In the genomic region with DNA sequence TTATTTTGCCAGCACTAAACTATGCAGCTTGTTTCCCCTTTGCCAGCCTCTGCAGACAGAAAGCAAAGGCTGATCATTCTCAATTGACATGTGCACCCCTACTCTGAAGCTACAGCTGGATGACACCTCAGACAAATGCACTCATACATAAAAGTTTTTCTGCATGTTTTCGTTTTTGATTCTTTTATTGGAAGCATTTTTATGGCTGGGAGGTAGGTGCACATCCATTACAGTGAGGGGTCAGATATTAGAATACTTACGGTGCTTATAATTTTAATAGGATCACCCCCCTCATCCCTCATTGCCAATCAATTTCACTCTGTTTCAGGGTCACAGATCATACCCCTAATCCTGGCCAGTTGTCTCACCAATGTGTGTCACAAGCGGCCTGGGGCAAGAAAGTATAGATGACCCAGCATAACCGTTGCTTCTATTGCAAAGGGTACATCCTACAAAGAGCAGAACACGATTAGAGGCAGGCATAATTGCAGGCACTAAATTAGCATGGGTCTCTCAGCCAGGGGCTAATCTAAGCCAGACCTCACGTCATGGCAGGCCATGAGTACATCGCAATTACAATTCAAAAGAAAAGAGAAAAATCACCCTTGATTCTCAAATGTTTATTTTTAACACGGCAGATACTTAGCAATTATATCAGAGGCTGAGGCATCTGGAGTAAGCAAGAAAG, we compare ENCODE assay signal across 12 cellular contexts.
DNase-seq lines count a peak whose midpoint lies in the region; ATAC-seq, FAIRE-seq and TF ChIP-seq lines count a peak whose summit lies in the region.
"Had no signal": no experiment of that assay in that cellular context is flagged by ENCODE, and none has a peak within 500 bp of the region (broad histone marks: within the 10 kb centered on the region; RNA-seq: fewer than 3 reads in every experiment).

No MANE protein-coding gene starts in this region.

- H3K4me3 ChIP-seq in A549 (peak overlapping the region; percentile 64; the same call in 2 of the 3 replicates), DOHH2 (ENCODE audit: low read length) (peak overlapping the region; percentile 83), PC-3 (ENCODE audit: low read length) (no peak overlapping the region), hepatocyte (no peak overlapping the region)

- 73% methylated on average over 8 of the region's 8 CpGs for WGBS in A549 (ENCODE audit: missing lambda C conversion rate)
- WGBS in hepatocyte (ENCODE audit: low lambda C conversion rate, missing lambda C conversion rate): 67% methylated on average over 8 of the region's 8 CpGs

- H3F3A ChIP-seq in DOHH2 (ENCODE audit: control insufficient read depth, insufficient read depth) (peaks cover 36% of the 10 kb centered on the region), PC-3 (ENCODE audit: low read length, unreplicated experiment) (no peaks in the 10 kb centered on the region)

- POLR2A ChIA-PET in A549 (lab: Yijun Ruan, JAX): interaction anchor here (0.6 to 1.2 kb wide), 2 partner anchors 561 to 622 kb away, joined by 3 to 4 read pairs; no protein-coding TSS in a partner anchor
- POLR2A ChIA-PET in PC-3 (lab: Charles Lee; ENCODE audit: unreplicated experiment): no interaction called here
- POLR2A ChIA-PET in activated CD8-positive, alpha-beta T cell treated with anti-CD3 and anti-CD28 coated beads for 36 hours (lab: Charles Lee): no interaction called here

- TF ChIP-seq POLR2A in A549 (IDR thresholded peaks at IDR 0.05; ENCODE audit: low read length): no peak

- peak overlapping the region in 1 of 2 experiments; percentile 88; a peak in 4 of 6 replicates for H3K27ac ChIP-seq in A549
- H3K27ac ChIP-seq in DOHH2 (ENCODE audit: low read depth, low read length): peak overlapping the region; percentile 95
- no peak overlapping the region for H3K27ac ChIP-seq in PC-3 (ENCODE audit: low read length)
- H3K27ac ChIP-seq in hepatocyte: peak overlapping the region; percentile 46
- H3K27ac ChIP-seq: SK-N-MC had no signal

- peak overlapping the region; percentile 73; the same call in 1 of the 2 replicates for H2AFZ ChIP-seq in PC-3 (ENCODE audit: low read length)
- H2AFZ ChIP-seq in hepatocyte: peak overlapping the region; percentile 96

- H3K4me3 Mint-ChIP-seq in activated CD8-positive, alpha-beta T cell treated with anti-CD3 and anti-CD28 coated beads for 36 hours: no peak overlapping the region

- H4K20me1 ChIP-seq in DOHH2 (ENCODE audit: control insufficient read depth, insufficient read depth, low read depth, low read length) (no peaks in the 10 kb centered on the region), PC-3 (ENCODE audit: low read length) (no peaks in the 10 kb centered on the region), hepatocyte (ENCODE audit: insufficient read depth, poor library complexity, severe bottlenecking) (no peaks in the 10 kb centered on the region)

- H3K36me3 ChIP-seq in DOHH2 (ENCODE audit: control insufficient read depth, low read length): no peaks in the 10 kb centered on the region
- no peaks in the 10 kb centered on the region for H3K36me3 ChIP-seq in PC-3 (ENCODE audit: low read depth, low read length)
- no peaks in the 10 kb centered on the region for H3K36me3 ChIP-seq in hepatocyte (replicated peaks; ENCODE audit: insufficient read depth, low read depth)
- H3K36me3 ChIP-seq: MG63 had no signal

- peak overlapping the region; percentile 96 for H3K4me2 ChIP-seq in A549
- peak overlapping the region; percentile 84 for H3K4me2 ChIP-seq in DOHH2 (ENCODE audit: low read length)
- no peak overlapping the region for H3K4me2 ChIP-seq in PC-3 (ENCODE audit: low read length)
- peak overlapping the region; percentile 84 for H3K4me2 ChIP-seq in hepatocyte

- CTCF ChIA-PET in A549 (lab: Yijun Ruan, JAX) (interaction anchor here (0.6 to 3.1 kb wide), 12 partner anchors 8 to 558 kb away, joined by 3 to 10 read pairs (median 4); no protein-coding TSS in a partner anchor), PC-3 (lab: Charles Lee) (no interaction called here)
- CTCF ChIA-PET in activated CD8-positive, alpha-beta T cell treated with anti-CD3 and anti-CD28 coated beads for 36 hours (lab: Charles Lee): interaction anchor here (0.8 kb wide), 1 partner anchor 12 kb away, joined by 3 read pairs; no protein-coding TSS in a partner anchor

- no peaks in the 10 kb centered on the region for H3K9me3 Mint-ChIP-seq in activated CD8-positive, alpha-beta T cell treated with anti-CD3 and anti-CD28 coated beads for 36 hours

- no peak for TF ChIP-seq RAD21 in A549 (conservative IDR thresholded peaks at IDR 0.05 in 1 of 2, IDR thresholded peaks at IDR 0.05 in 1 of 2)

- TF ChIP-seq EP300 in A549 (IDR thresholded peaks at IDR 0.05): no peak

- H3K27ac Mint-ChIP-seq in activated CD8-positive, alpha-beta T cell treated with anti-CD3 and anti-CD28 coated beads for 36 hours: no peak overlapping the region

- H3K9me3 ChIP-seq in A549 (no peaks in the 10 kb centered on the region), DOHH2 (ENCODE audit: control insufficient read depth, insufficient read depth, low read length) (no peaks in the 10 kb centered on the region), PC-3 (ENCODE audit: low read length) (no peaks in the 10 kb centered on the region), hepatocyte (ENCODE audit: low read depth) (no peaks in the 10 kb centered on the region)
- H3K9me3 ChIP-seq: MG63 had no signal

- no peak overlapping the region for H3K9ac ChIP-seq in PC-3 (ENCODE audit: low read length)

- H3K9me2 ChIP-seq in DOHH2 (replicated peaks; ENCODE audit: control insufficient read depth, low read length): no peaks in the 10 kb centered on the region
- no peaks in the 10 kb centered on the region for H3K9me2 ChIP-seq in PC-3 (replicated peaks; ENCODE audit: low read length)
- H3K9me2 ChIP-seq in hepatocyte (replicated peaks; ENCODE audit: insufficient read depth): no peaks in the 10 kb centered on the region

- H3K79me2 ChIP-seq in DOHH2 (ENCODE audit: control insufficient read depth, low read length) (peaks cover 28% of the 10 kb centered on the region), PC-3 (ENCODE audit: low read length) (no peaks in the 10 kb centered on the region), hepatocyte (no peaks in the 10 kb centered on the region)

- H3K36me3 Mint-ChIP-seq in activated CD8-positive, alpha-beta T cell treated with anti-CD3 and anti-CD28 coated beads for 36 hours (ENCODE audit: low read depth): no peaks in the 10 kb centered on the region

- TF ChIP-seq CTCF in A549 (IDR thresholded peaks at IDR 0.05) (no peak), DOHH2 (IDR thresholded peaks at IDR 0.05; ENCODE audit: low read depth, low read length, poor library complexity, severe bottlenecking) (no peak), PC-3 (conservative IDR thresholded peaks at IDR 0.05; ENCODE audit: low read depth, low read length) (no peak), hepatocyte (IDR thresholded peaks at IDR 0.05; ENCODE audit: poor library complexity) (no peak)
- no peak for TF ChIP-seq CTCF in activated CD8-positive, alpha-beta T cell treated with anti-CD3 and anti-CD28 coated beads for 36 hours (IDR thresholded peaks at IDR 0.05)

- DNase-seq in A549 (ENCODE audit: low read depth in 1 of 2, low spot score in 1 of 2) (no peak), PC-3 (no peak), hepatocyte (ENCODE audit: low spot score) (no peak), NCI-H524 treated with DMSO at 0.1 percent for 48 hours (lab: John Stamatoyannopoulos, UW) (no peak), SIG-M5 treated with dmso at 0.1 percent for 504 hours (lab: John Stamatoyannopoulos, UW; ENCODE audit: unreplicated experiment) (no peak), cerebellar cortex (ENCODE audit: low spot score) (no peak)
- DNase-seq in activated CD8-positive, alpha-beta T cell treated with anti-CD3 and anti-CD28 coated beads for 36 hours: no peak
- DNase-seq: activated gamma-delta T cell treated with Interleukin-2 at 50 U/mL for 16 hours, DMS79, MG63 had no signal

- H3K27me3 Mint-ChIP-seq in activated CD8-positive, alpha-beta T cell treated with anti-CD3 and anti-CD28 coated beads for 36 hours: peaks cover 3% of the 10 kb centered on the region

- FAIRE-seq in A549 (lab: Jason Lieb, UNC): peak; percentile 65

- no TSS peak for BruUV-seq in PC-3 (replicated peaks; lab: Mats Ljungman, UMichigan)

- ATAC-seq in A549 (no peak), PC-3 (no peak)
- no peak for ATAC-seq in activated CD8-positive, alpha-beta T cell treated with anti-CD3 and anti-CD28 coated beads for 36 hours

- H3K27me3 ChIP-seq in DOHH2 (ENCODE audit: control insufficient read depth, low read length) (no peaks in the 10 kb centered on the region), PC-3 (ENCODE audit: low read length) (no peaks in the 10 kb centered on the region), hepatocyte (no peaks in the 10 kb centered on the region)

- intact Hi-C loops in PC-3 (cut with micrococcal nuclease): loop anchor here (5.0 kb wide), 2 partner anchors 54 to 66 kb away; no protein-coding TSS in a partner anchor
- intact Hi-C loops in activated CD8-positive, alpha-beta T cell treated with anti-CD3 and anti-CD28 coated beads for 36 hours (cut with micrococcal nuclease): no loop called here

- H3K4me1 ChIP-seq in A549: peaks cover 8% of the 10 kb centered on the region; the same call in 2 of the 3 replicates
- peaks cover 80% of the 10 kb centered on the region for H3K4me1 ChIP-seq in DOHH2 (ENCODE audit: control insufficient read depth, low read length)
- peaks cover 5% of the 10 kb centered on the region; the same call in 1 of the 2 replicates for H3K4me1 ChIP-seq in PC-3 (ENCODE audit: insufficient read depth, low read length)
- H3K4me1 ChIP-seq in hepatocyte (ENCODE audit: insufficient read depth): peaks cover 18% of the 10 kb centered on the region

- peaks cover 18% of the 10 kb centered on the region for H3K4me1 Mint-ChIP-seq in activated CD8-positive, alpha-beta T cell treated with anti-CD3 and anti-CD28 coated beads for 36 hours (ENCODE audit: low read depth)

TF ChIP-seq in A549, 52 proteins besides CTCF, POLR2A, EP300 and RAD21 (continues in another document):
- TF ChIP-seq BHLHE40 (IDR thresholded peaks at IDR 0.05; ENCODE audit: low read depth, low read length) (no peak), NR3C1 (IDR thresholded peaks at IDR 0.05) (no peak)

Comparison
In these comparisons a context has a peak if more than half of its experiments do, and no peak if none do; other contexts are left out.
1. H3K4me3 ChIP-seq: peak in A549 (single experiment) and DOHH2 (single experiment); none in PC-3 (single experiment) and hepatocyte (single experiment).